In genomic region chr11:1411301-1411700, GRCh38 we compare ENCODE assay signal across 16 cellular contexts. TPM values are rescaled to one million over a fixed set of nuclear protein-coding genes. Genes with fewer than 3 reads are reported as not detected.
"Had no signal": no experiment of that assay in that cellular context is flagged by ENCODE, and none has a peak within 500 bp of the region (broad histone marks: within the 10 kb centered on the region; RNA-seq: fewer than 3 reads in every experiment).

No MANE protein-coding gene starts in this region.

- H3K4me1 ChIP-seq: gastroesophageal sphincter, left lung, right atrium auricular region had no signal

- H3K27ac ChIP-seq: gastroesophageal sphincter, left lung, right atrium auricular region, skin epidermis had no signal

- H3K36me3 ChIP-seq: gastroesophageal sphincter, left lung, right atrium auricular region had no signal

- H3K4me3 ChIP-seq: gastroesophageal sphincter, left lung, right atrium auricular region, skin epidermis had no signal

- H3K27me3 ChIP-seq: right atrium auricular region had no signal

- DNase-seq: activated CD4-positive, alpha-beta T cell treated with anti-CD3 and anti-CD28 coated beads, Interleukin-2, amount 10 ng/mL, durations not matched to agents 7 days and 5 days; activated CD8-positive, alpha-beta memory T cell treated with anti-CD3 and anti-CD28 coated beads for 24 hours; activated gamma-delta T cell treated with Interleukin-2 at 50 U/mL for 16 hours; activated naive CD8-positive, alpha-beta T cell treated with anti-CD3 and anti-CD28 coated beads, Interleukin-2, amount 10 ng/mL, durations not matched to agents 7 days and 5 days; aorta; erythroblast; islet precursor cell; left lung; mammary epithelial cell; naive thymus-derived CD4-positive, alpha-beta T cell; stimulated activated CD4-positive, alpha-beta T cell treated with anti-CD3 and anti-CD28 coated beads, Interleukin-15, amount 100 ng/mL, for 24 hours; stimulated activated CD4-positive, alpha-beta T cell treated with anti-CD3 and anti-CD28 coated beads, Interleukin-4, amount 100 ng/mL, for 1 hour; stimulated activated naive CD4-positive, alpha-beta T cell had no signal

RNA-seq across cellular contexts. Expression of gene BRSK2, which starts 21.6 kb away (rescaled TPM):
- polyA plus RNA-seq: naive thymus-derived CD4-positive, alpha-beta T cell had no signal
